In genomic region chr19:4369888-4370260, GRCh38 we compare ENCODE assay signal across 8 cellular contexts. TPM values are rescaled to one million over a fixed set of nuclear protein-coding genes. Genes with fewer than 3 reads are reported as not detected.
DNase-seq lines count a peak whose midpoint lies in the region; ATAC-seq and TF ChIP-seq lines count a peak whose summit lies in the region.

No MANE protein-coding gene starts in this region.

- DNase-seq in UCSD-AML1 (lab: John Stamatoyannopoulos, UW; ENCODE audit: unreplicated experiment) = peak; percentile 85
- DNase-seq in astrocyte of the spinal cord (ENCODE audit: low read depth, low spot score) = peak; percentile 40
- DNase-seq in kidney epithelial cell (ENCODE audit: low read depth) = no peak
- peak; percentile 78 for DNase-seq in stimulated activated CD4-positive, alpha-beta T cell treated with anti-CD3 and anti-CD28 coated beads, Interleukin-1b, Interleukin-23, amount 100 ng/mL, for 48 hours
- DNase-seq in DMS114 treated with DMSO at 0.1 percent for 48 hours (lab: John Stamatoyannopoulos, UW; ENCODE audit: unreplicated experiment) = no peak
- DNase-seq in COR-L47 (lab: John Stamatoyannopoulos, UW) = no peak

- ATAC-seq in GM18873 (IDR thresholded peaks at IDR 0.05; ENCODE audit: low FRiP score, unreplicated experiment) = peak; percentile 16
- peak; percentile 38 for ATAC-seq in HG03354 (IDR thresholded peaks at IDR 0.05; ENCODE audit: poor library complexity, severe bottlenecking, unreplicated experiment)

- no peaks in the 10 kb centered on the region for H3K27me3 ChIP-seq in kidney epithelial cell (ENCODE audit: control insufficient read depth, insufficient read depth, low read length)

- in situ Hi-C loops in astrocyte of the spinal cord (cut with HindIII; ENCODE audit: low sequenced_read_pairs) = no loop called here

- peaks cover 3% of the 10 kb centered on the region for H3K36me3 ChIP-seq in kidney epithelial cell (ENCODE audit: control insufficient read depth, insufficient read depth, low read length)

- H3K4me3 ChIP-seq in astrocyte of the spinal cord (ENCODE audit: low read depth, low read length) (no peak overlapping the region), kidney epithelial cell (ENCODE audit: low read depth, low read length) (no peak overlapping the region)

- TF ChIP-seq CTCF in astrocyte of the spinal cord (IDR thresholded peaks at IDR 0.05; ENCODE audit: low read depth, low read length) = peak; percentile 54
- TF ChIP-seq CTCF in kidney epithelial cell (IDR thresholded peaks at IDR 0.05; ENCODE audit: insufficient read depth, low read length, poor library complexity, severe bottlenecking) = peak; percentile 69

RNA-seq across cellular contexts. Expression of gene MPND, which starts 26.5 kb away (rescaled TPM):
- total RNA-seq in kidney epithelial cell = 6.4 and 6.6 TPM in 2 replicates

RNA-seq across cellular contexts. Expression of gene SH3GL1, which starts 30.5 kb away (rescaled TPM):
- total RNA-seq in kidney epithelial cell = 60.9 and 72.0 TPM in 2 replicates

RNA-seq across cellular contexts. Expression of gene STAP2, which starts 31.2 kb away (rescaled TPM):
- 78.5 and 84.8 TPM in 2 replicates for total RNA-seq in kidney epithelial cell

RNA-seq across cellular contexts. Expression of gene CHAF1A, which starts 32.6 kb away (rescaled TPM):
- 6.8 and 13.8 TPM in 2 replicates for total RNA-seq in kidney epithelial cell

Comparison
In these comparisons a context has a peak if more than half of its experiments do, and no peak if none do; other contexts are left out.
1. DNase-seq: peak in UCSD-AML1 (single experiment), astrocyte of the spinal cord (single experiment) and stimulated activated CD4-positive, alpha-beta T cell treated with anti-CD3 and anti-CD28 coated beads, Interleukin-1b, Interleukin-23, amount 100 ng/mL, for 48 hours (single experiment); none in kidney epithelial cell (single experiment), DMS114 treated with DMSO at 0.1 percent for 48 hours (single experiment) and COR-L47 (single experiment).